Comparison of ENCODE assay signal across 8 cellular contexts in the genomic region with DNA sequence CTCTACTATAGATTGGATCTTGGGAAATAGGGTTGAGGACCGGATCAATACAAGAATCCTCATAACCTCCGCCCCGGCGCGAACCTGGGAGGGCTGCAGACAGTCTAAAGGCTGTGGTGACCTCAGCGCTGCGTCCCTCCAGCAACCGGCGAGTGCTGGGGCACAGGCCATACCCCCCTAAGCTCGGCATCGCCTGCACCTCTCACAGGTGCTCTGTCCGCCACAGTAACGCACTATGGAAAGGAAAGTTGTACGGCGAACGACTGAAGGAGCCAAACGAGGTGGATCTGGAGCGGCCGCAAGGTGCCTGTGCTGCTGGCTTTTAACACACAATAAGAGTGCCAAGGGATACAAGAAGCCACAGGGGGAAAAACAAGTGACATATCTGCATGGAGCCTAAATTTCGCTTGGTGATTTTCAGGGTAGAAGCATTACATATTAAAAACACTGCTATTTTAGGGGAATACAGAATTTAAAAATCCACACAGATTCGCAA. TPM values are rescaled to one million over a fixed set of nuclear protein-coding genes. Genes with fewer than 3 reads are reported as not detected.
DNase-seq lines count a peak whose midpoint lies in the region; ATAC-seq and TF ChIP-seq lines count a peak whose summit lies in the region.

No MANE protein-coding gene starts in this region.

- TF ChIP-seq POLR2A in heart left ventricle (IDR thresholded peaks at IDR 0.05) = no peak

- ATAC-seq in heart left ventricle (no peak), sciatic nerve (no peak), HG03159 (IDR thresholded peaks at IDR 0.05; ENCODE audit: unreplicated experiment) (no peak), GM21825 (IDR thresholded peaks at IDR 0.05; ENCODE audit: unreplicated experiment) (no peak)

- no peak for TF ChIP-seq CTCF in heart left ventricle (IDR thresholded peaks at IDR 0.05)

- H3K4me3 ChIP-seq in heart left ventricle = peak overlapping the region; percentile 51 to 95 (median 82)

- WGBS in heart left ventricle, 4 donors = 0 to 2% (median 1%) methylated on average over 15 to 21 of the region's 21 CpGs

- no peaks in the 10 kb centered on the region for H3K27me3 ChIP-seq in heart left ventricle

- intact Hi-C loops in heart left ventricle (cut with DNase I) = loop anchor here in 5 of 10 donors (1.0 to 5.0 kb wide), 5 partner anchors 69 to 127 kb away; partner anchors contain the start of genes LAMTOR5 (in 4 of the 5) and KCNC4 (in 1 of the 5)
- intact Hi-C loops in sciatic nerve (cut with DNase I) = loop anchor here (5.0 kb wide), 1 partner anchor 55 kb away; the partner anchor contains the start of gene SLC16A4

- H3K9me3 ChIP-seq in heart left ventricle = no peaks in the 10 kb centered on the region

- H3K4me1 ChIP-seq in heart left ventricle = peaks cover 5 to 50% (median 38%) of the 10 kb centered on the region in 12 donors

- peak overlapping the region; percentile 85 to 100 (median 97) for H3K27ac ChIP-seq in heart left ventricle

- H3K36me3 ChIP-seq in heart left ventricle = peaks cover 0 to 24% (median 19%) of the 10 kb centered on the region in 9 donors

- peak; percentile 34 to 51 for DNase-seq in NCI-H446 (lab: John Stamatoyannopoulos, UW)
- no peak for DNase-seq in NCI-H446 treated with DMSO at 0.1 percent for 48 hours (lab: John Stamatoyannopoulos, UW)
- peak; percentile 15 for DNase-seq in NOMO-1 treated with dmso at 0.1 percent for 144 hours (lab: John Stamatoyannopoulos, UW; ENCODE audit: unreplicated experiment)
- peak; percentile 18 for DNase-seq in activated gamma-delta T cell (lab: John Stamatoyannopoulos, UW)
- DNase-seq in heart left ventricle = peak; percentile 32 to 75 (median 53)
- peak; percentile 67 for DNase-seq in sciatic nerve (ENCODE audit: low spot score)

RNA-seq across cellular contexts. Expression of gene RBM15, which starts 1.4 kb away (rescaled TPM):
- total RNA-seq in heart left ventricle = 10 to 100 TPM; 14.1 to 24.4 (median 19.2) TPM
- polyA plus RNA-seq in heart left ventricle = 1 to 10 TPM; 4.6 to 5.1 TPM
- 23.4 TPM for total RNA-seq in sciatic nerve

RNA-seq across cellular contexts. Expression of gene SLC16A4, which starts 53.1 kb away (rescaled TPM):
- total RNA-seq in heart left ventricle (1 to 10 TPM; 1.6 to 4.8 (median 2.3) TPM), sciatic nerve (20.5 TPM)
- polyA plus RNA-seq in heart left ventricle = 1 to 10 TPM in 1 of 2 donors, under 1 TPM in 1; 1.00 to 1.9 TPM
